ENCODE assay signal across 8 cellular contexts in the genomic region with DNA sequence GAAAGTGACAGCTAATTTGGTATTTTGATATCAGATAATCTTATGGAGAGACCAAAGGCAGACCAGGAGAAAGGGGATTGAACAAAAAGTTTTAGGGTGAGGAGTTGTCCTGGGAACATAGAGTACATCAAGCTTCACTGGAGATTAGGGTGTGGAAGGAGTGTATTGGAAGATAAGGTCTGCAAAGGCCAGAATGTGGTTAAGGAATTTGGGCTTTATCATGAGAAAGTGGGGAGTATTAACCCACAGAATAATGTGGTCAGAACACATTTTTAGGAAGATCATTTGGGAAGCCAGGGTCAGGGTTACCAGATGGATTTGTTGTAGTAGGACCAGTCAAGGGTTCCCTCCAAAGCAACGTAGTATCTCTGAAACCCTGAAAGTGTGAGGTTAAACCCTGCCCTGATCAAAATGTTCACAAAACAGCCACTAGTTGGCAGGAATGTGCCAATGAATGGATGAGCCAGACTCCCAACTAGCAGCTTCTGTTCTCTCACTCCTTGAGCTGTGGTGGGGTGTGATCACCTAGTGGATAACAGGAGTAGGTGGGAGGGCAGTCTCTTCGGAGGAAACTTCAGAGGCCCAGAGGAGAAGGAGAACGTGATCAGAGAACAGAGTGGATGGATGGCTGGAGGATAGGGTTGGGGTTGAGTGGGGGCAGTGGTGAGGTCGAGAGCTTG. TPM values are rescaled to one million over a fixed set of nuclear protein-coding genes. Genes with fewer than 3 reads are reported as not detected.
DNase-seq lines count a peak whose midpoint lies in the region; ATAC-seq and TF ChIP-seq lines count a peak whose summit lies in the region.

No MANE protein-coding gene starts in this region.

- H3K36me3 Mint-ChIP-seq in CD14-positive monocyte, result peaks cover 4 to 10% of the 10 kb centered on the region in 2 donors

- H3K27me3 Mint-ChIP-seq in CD14-positive monocyte (ENCODE audit: low read depth in 3 of 3), result no peaks in the 10 kb centered on the region

- in situ Hi-C loops in T47D (cut with HindIII; ENCODE audit: low pct_unique_long_range_greater_than_20kb, low sequenced_read_pairs), result no loop called here

- TF ChIP-seq POLR2A in NB4 (IDR thresholded peaks at IDR 0.05; ENCODE audit: extremely low read depth, insufficient read length), result no peak

- intact Hi-C loops in CD14-positive monocyte (cut with micrococcal nuclease), result loop anchor here (5.0 to 10.0 kb wide), 4 partner anchors 34 to 252 kb away; partner anchors contain the start of genes SLC2A1 (in 2 of the 2), CFAP57 (in 1 of the 2) and EBNA1BP2 (in 1 of the 2)

- H3K4me1 Mint-ChIP-seq in CD14-positive monocyte, result peaks cover 27% of the 10 kb centered on the region

- DNase-seq in CD14-positive monocyte (ENCODE audit: low spot score) (no peak), GM19240 (ENCODE audit: insufficient read length, low spot score) (peak; percentile 63), NB4 (ENCODE audit: low read depth) (peak; percentile 80), T47D (ENCODE audit: low read depth in 1 of 2, low spot score in 1 of 2) (peak; percentile 58 to 66), iPS-NIHi7 (ENCODE audit: extremely low spot score) (peak; percentile 83)
- peak; percentile 38 for DNase-seq in stimulated activated CD4-positive, alpha-beta T cell treated with anti-CD3 and anti-CD28 coated beads, Interleukin-2, amount 100 ng/mL, for 4 hours (ENCODE audit: low read depth)

- TF ChIP-seq CTCF in CD14-positive monocyte (IDR thresholded peaks at IDR 0.05), result peak; percentile 87
- TF ChIP-seq CTCF in NB4 (IDR thresholded peaks at IDR 0.05; ENCODE audit: low read depth, low read length), result peak; percentile 80

- H3K4me3 ChIP-seq in NB4 (ENCODE audit: low read depth, low read length), result no peak overlapping the region

- peaks cover 0 to 3% (median 0%) of the 10 kb centered on the region in 7 donors for H3K9me3 Mint-ChIP-seq in CD14-positive monocyte

- H3K4me3 Mint-ChIP-seq in CD14-positive monocyte, result peak overlapping the region; percentile 38 to 93

- ATAC-seq in SK-N-SH treated with all-trans-retinoic acid at 6 μM for 48 hours (peak; percentile 70), GM18498 (IDR thresholded peaks at IDR 0.05; ENCODE audit: unreplicated experiment) (no peak)

- peak overlapping the region in 6 of 7 donors; percentile 30 to 87 (median 76) for H3K27ac Mint-ChIP-seq in CD14-positive monocyte

TF ChIP-seq in SK-N-SH treated with all-trans-retinoic acid at 6 μM for 48 hours, 23 proteins besides CTCF, POLR2A, EP300 and RAD21:
- TF ChIP-seq SNAI2 (CRISPR knock-in tag; IDR thresholded peaks at IDR 0.05) (no peak), PATZ1 (CRISPR knock-in tag; IDR thresholded peaks at IDR 0.05; ENCODE audit: borderline replicate concordance) (no peak)

RNA-seq across cellular contexts. Expression of gene SLC2A1, which starts 35.8 kb away (rescaled TPM):
- under 1 TPM; 0.56 to 0.71 TPM for polyA plus RNA-seq in CD14-positive monocyte
